1 cellular context compared by ENCODE assay signal in genomic region chr21:45250914-45251634, GRCh38.
TF ChIP-seq lines count a peak whose summit lies in the region.

No MANE protein-coding gene starts in this region.

TF ChIP-seq in IMR-90, 13 proteins besides CTCF, POLR2A, EP300 and RAD21:
- TF ChIP-seq RFX5 (IDR thresholded peaks at IDR 0.05; ENCODE audit: low read depth, low read length) (no peak), CEBPB (IDR thresholded peaks at IDR 0.05; ENCODE audit: low read depth, low read length) (0 out of 2 replicates have a peak, but pooled peaks have one; percentile 4)
